Comparison of ENCODE assay signal across 9 cellular contexts in the genomic region with DNA sequence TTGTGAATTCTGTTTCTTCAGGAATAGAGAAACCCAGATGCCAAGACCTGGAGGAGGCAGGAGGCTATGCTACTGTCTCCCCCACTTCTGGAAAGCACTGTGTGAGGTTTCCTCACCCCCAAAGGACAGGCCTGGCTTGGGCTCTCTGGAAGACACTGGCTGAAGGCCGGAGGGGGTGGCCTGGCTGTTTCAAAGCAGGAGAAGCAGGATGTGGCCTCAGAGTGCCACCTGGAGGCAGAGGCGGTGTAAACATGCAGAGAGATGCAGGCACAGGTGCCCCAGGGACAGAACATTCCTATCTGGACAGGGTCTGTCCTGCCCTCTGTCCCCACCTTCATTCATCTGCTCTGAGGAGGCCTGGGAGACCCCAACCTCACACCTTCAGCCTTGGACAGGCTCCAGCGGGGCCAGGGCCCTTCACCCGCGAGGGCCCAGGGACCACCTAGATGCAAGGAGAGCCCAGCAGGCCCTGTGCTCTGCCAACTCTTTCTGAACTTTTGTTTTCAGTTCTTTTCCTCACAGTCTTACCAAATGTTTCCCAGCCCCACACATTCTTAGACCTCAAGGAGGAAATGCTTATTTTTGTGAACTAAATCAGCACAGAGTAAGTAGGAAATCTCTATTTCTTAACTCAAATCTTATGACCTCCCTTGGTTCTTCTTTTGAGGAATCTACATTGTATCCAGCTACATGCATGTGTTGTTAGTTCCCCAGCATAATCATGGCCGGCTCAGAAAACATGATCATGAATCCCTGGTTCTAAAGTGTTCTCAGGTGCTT.
A peak's percentile ranks its signal among the peaks of the same experiment; 100 is the strongest.
DNase-seq lines count a peak whose midpoint lies in the region; ATAC-seq, FAIRE-seq and TF ChIP-seq lines count a peak whose summit lies in the region.
"Had no signal": no experiment of that assay in that cellular context is flagged by ENCODE, and none has a peak within 500 bp of the region (broad histone marks: within the 10 kb centered on the region; RNA-seq: fewer than 3 reads in every experiment).

No MANE protein-coding gene starts in this region.

- ATAC-seq in HG02840 (IDR thresholded peaks at IDR 0.05; ENCODE audit: low FRiP score, unreplicated experiment): no peak

- H3K4me1 ChIP-seq in KMS-11 (ENCODE audit: low read depth, poor library complexity, severe bottlenecking) (no peaks in the 10 kb centered on the region), kidney (ENCODE audit: control insufficient read depth in 1 of 2, insufficient read depth in 1 of 2, low read depth in 1 of 2, low read length in 2 of 2) (no peaks in the 10 kb centered on the region)

- no peak for FAIRE-seq in kidney (lab: Jason Lieb, UNC)

- H3K27ac ChIP-seq in AG04450 (ENCODE audit: low read depth, low read length): peak overlapping the region; percentile 61
- H3K27ac ChIP-seq in KMS-11: no peak overlapping the region
- H3K27ac ChIP-seq in kidney (ENCODE audit: low read depth in 2 of 2, low read length in 2 of 2): no peak overlapping the region

- H3K79me2 ChIP-seq in KMS-11 (ENCODE audit: insufficient read depth, low read depth): no peaks in the 10 kb centered on the region

- no peaks in the 10 kb centered on the region for H3K4me1 Mint-ChIP-seq in T-helper 2 cell treated with Interferon-gamma antibody and Interleukin-4, amounts not matched to agents 5 μg/mL and 100 μg/mL, for 36 hours (ENCODE audit: low read depth)

- no peaks in the 10 kb centered on the region for H3K36me3 ChIP-seq in KMS-11 (ENCODE audit: insufficient read depth)
- H3K36me3 ChIP-seq in kidney (ENCODE audit: control insufficient read depth in 1 of 2, insufficient read depth in 2 of 2, low read length in 2 of 2): no peaks in the 10 kb centered on the region

- no peaks in the 10 kb centered on the region for H4K20me1 ChIP-seq in KMS-11 (ENCODE audit: insufficient read depth)

- POLR2A ChIA-PET in AG04450 (lab: Yijun Ruan, JAX): interaction anchor here (0.6 kb wide), 1 partner anchor 134 kb away, joined by 6 read pairs; no protein-coding TSS in a partner anchor

- no peak overlapping the region for H3K27ac Mint-ChIP-seq in T-helper 2 cell treated with Interferon-gamma antibody and Interleukin-4, amounts not matched to agents 5 μg/mL and 100 μg/mL, for 36 hours
- H3K27ac Mint-ChIP-seq: natural killer cell treated with Interleukin-12 subunit alpha and Interleukin-12 subunit beta and Interleukin-15 and Interleukin-18, amount 100 ng/mL, for 72 hours had no signal

- CTCF ChIA-PET in AG04450 (lab: Charles Lee): interaction anchor here (0.9 kb wide), 1 partner anchor 518 kb away, joined by 3 read pairs; no protein-coding TSS in a partner anchor

- no peak overlapping the region for H3K4me3 Mint-ChIP-seq in T-helper 2 cell treated with Interferon-gamma antibody and Interleukin-4, amounts not matched to agents 5 μg/mL and 100 μg/mL, for 36 hours
- H3K4me3 Mint-ChIP-seq: natural killer cell treated with Interleukin-12 subunit alpha and Interleukin-12 subunit beta and Interleukin-15 and Interleukin-18, amount 100 ng/mL, for 72 hours had no signal

- DNase-seq in AG04450 (ENCODE audit: low read depth, low spot score) (no peak), cardiac fibroblast (ENCODE audit: low read depth in 2 of 2) (peak; percentile 61 to 65), kidney (no peak)
- peak; percentile 11 for DNase-seq in T-helper 2 cell treated with Interferon-gamma antibody and Interleukin-4, amounts not matched to agents 5 μg/mL and 100 μg/mL, for 36 hours (ENCODE audit: low spot score)
- DNase-seq in stimulated activated CD4-positive, alpha-beta T cell treated with anti-CD3 and anti-CD28 coated beads, Interleukin-4, amount 100 ng/mL, for 1 hour: peak; percentile 46

- H3K4me2 ChIP-seq in KMS-11: no peak overlapping the region

- H3K27me3 ChIP-seq in AG04450 (ENCODE audit: control insufficient read depth, insufficient read depth, low read length) (no peaks in the 10 kb centered on the region), KMS-11 (ENCODE audit: insufficient read depth, low read depth) (no peaks in the 10 kb centered on the region)

- TF ChIP-seq CTCF in AG04450 (IDR thresholded peaks at IDR 0.05; ENCODE audit: low read depth, low read length): peak; percentile 89
- peak; percentile 88 for TF ChIP-seq CTCF in GM12874 (IDR thresholded peaks at IDR 0.05; ENCODE audit: insufficient read depth, low read depth, low read length)
- TF ChIP-seq CTCF in KMS-11 (conservative IDR thresholded peaks at IDR 0.05; ENCODE audit: low read depth, low read length): peak; percentile 56
- peak; percentile 83 for TF ChIP-seq CTCF in cardiac fibroblast (IDR thresholded peaks at IDR 0.05; ENCODE audit: low read depth, low read length)
- TF ChIP-seq CTCF in kidney (IDR thresholded peaks at IDR 0.05; ENCODE audit: borderline replicate concordance, extremely low read depth, insufficient read depth): peak; percentile 75

- no peak overlapping the region for H2AFZ ChIP-seq in KMS-11 (ENCODE audit: low read depth)

- intact Hi-C loops in kidney (cut with DNase I): loop anchor here (5.0 kb wide), 1 partner anchor 686 kb away; no protein-coding TSS in a partner anchor

- H3K4me3 ChIP-seq in AG04450 (ENCODE audit: low read depth, low read length): no peak overlapping the region
- no peak overlapping the region for H3K4me3 ChIP-seq in KMS-11 (IDR thresholded peaks at IDR 0.05; ENCODE audit: insufficient read depth, low read depth, low read length)
- no peak overlapping the region for H3K4me3 ChIP-seq in cardiac fibroblast (replicated peaks in 1 of 2; ENCODE audit: low read depth in 2 of 2, low read length in 2 of 2)
- no peak overlapping the region for H3K4me3 ChIP-seq in kidney (ENCODE audit: low read length in 2 of 2)

- no peaks in the 10 kb centered on the region for H3K36me3 Mint-ChIP-seq in T-helper 2 cell treated with Interferon-gamma antibody and Interleukin-4, amounts not matched to agents 5 μg/mL and 100 μg/mL, for 36 hours (ENCODE audit: low read depth)
- H3K36me3 Mint-ChIP-seq: natural killer cell treated with Interleukin-12 subunit alpha and Interleukin-12 subunit beta and Interleukin-15 and Interleukin-18, amount 100 ng/mL, for 72 hours had no signal

- H3K9ac ChIP-seq in KMS-11: no peak overlapping the region
- no peak overlapping the region for H3K9ac ChIP-seq in kidney (ENCODE audit: low read length in 2 of 2)

- no peaks in the 10 kb centered on the region for H3K27me3 Mint-ChIP-seq in T-helper 2 cell treated with Interferon-gamma antibody and Interleukin-4, amounts not matched to agents 5 μg/mL and 100 μg/mL, for 36 hours (ENCODE audit: low read depth)

- H3K9me3 ChIP-seq in AG04450 (ENCODE audit: control insufficient read depth, insufficient read depth, low read length): peaks cover 7% of the 10 kb centered on the region
- H3K9me3 ChIP-seq in kidney (ENCODE audit: control insufficient read depth in 1 of 2, low read length in 2 of 2): no peaks in the 10 kb centered on the region

- H3K9me3 Mint-ChIP-seq in T-helper 2 cell treated with Interferon-gamma antibody and Interleukin-4, amounts not matched to agents 5 μg/mL and 100 μg/mL, for 36 hours: no peaks in the 10 kb centered on the region
- H3K9me3 Mint-ChIP-seq: natural killer cell treated with Interleukin-12 subunit alpha and Interleukin-12 subunit beta and Interleukin-15 and Interleukin-18, amount 100 ng/mL, for 72 hours had no signal

Comparison
In these comparisons a context has a peak if more than half of its experiments do, and no peak if none do; other contexts are left out.
1. DNase-seq: peak in T-helper 2 cell treated with Interferon-gamma antibody and Interleukin-4, amounts not matched to agents 5 μg/mL and 100 μg/mL, for 36 hours (single experiment), cardiac fibroblast (2 of 2) and stimulated activated CD4-positive, alpha-beta T cell treated with anti-CD3 and anti-CD28 coated beads, Interleukin-4, amount 100 ng/mL, for 1 hour (single experiment); none in AG04450 (single experiment) and kidney (single experiment).
2. Peak in every context shown above with its lines, with median percentiles within 50 percentile points of each other: CTCF ChIP-seq.